In the genomic region with DNA sequence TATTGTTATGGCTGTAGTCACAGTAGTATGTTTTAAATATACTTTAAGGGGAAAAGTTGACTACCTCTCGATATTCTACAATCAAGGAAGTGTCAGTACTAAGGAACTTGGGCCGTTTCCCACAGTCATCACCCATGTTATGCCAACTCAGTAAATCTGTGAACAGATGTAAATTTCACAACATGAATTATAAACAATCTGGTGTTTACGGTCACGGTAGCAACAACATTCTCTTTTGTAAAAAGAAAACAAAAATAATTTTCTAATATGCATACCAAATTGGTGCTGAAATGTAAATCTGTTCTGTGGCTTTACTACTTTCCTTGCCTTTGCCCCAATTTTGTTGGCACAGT, we compare ENCODE assay signal across 8 cellular contexts. TPM values are rescaled to one million over a fixed set of nuclear protein-coding genes. Genes with fewer than 3 reads are reported as not detected.
DNase-seq lines count a peak whose midpoint lies in the region; ATAC-seq and TF ChIP-seq lines count a peak whose summit lies in the region.

No MANE protein-coding gene starts in this region.

- H3K4me1 ChIP-seq in GM23248 (ENCODE audit: insufficient read depth) (peaks cover 37% of the 10 kb centered on the region), gastrocnemius medialis (peaks cover 48 to 50% of the 10 kb centered on the region in 2 donors)

- peak overlapping the region; percentile 99 for H3K27ac Mint-ChIP-seq in T-helper 2 cell treated with Interferon-gamma antibody and Interleukin-4, amounts not matched to agents 5 μg/mL and 100 μg/mL, for 36 hours

- H3K4me2 ChIP-seq in GM23248 (ENCODE audit: unreplicated experiment): peak overlapping the region; percentile 100

- H3K9me3 ChIP-seq in GM23248 (ENCODE audit: low read depth) (no peaks in the 10 kb centered on the region), gastrocnemius medialis (no peaks in the 10 kb centered on the region)

- TF ChIP-seq POLR2A in gastrocnemius medialis (IDR thresholded peaks at IDR 0.05): no peak

- peaks cover 56% of the 10 kb centered on the region for H3K79me2 ChIP-seq in GM23248 (ENCODE audit: insufficient read depth)

- H3K27ac ChIP-seq in GM23248: peak overlapping the region; percentile 96
- peak overlapping the region; percentile 91 to 98 (median 97) for H3K27ac ChIP-seq in gastrocnemius medialis

- peaks cover 4% of the 10 kb centered on the region; the same call in 1 of the 2 replicates for H3K36me3 ChIP-seq in GM23248 (ENCODE audit: low read depth)
- no peaks in the 10 kb centered on the region for H3K36me3 ChIP-seq in gastrocnemius medialis

- H3K36me3 Mint-ChIP-seq in T-helper 2 cell treated with Interferon-gamma antibody and Interleukin-4, amounts not matched to agents 5 μg/mL and 100 μg/mL, for 36 hours (ENCODE audit: low read depth): peaks cover 15% of the 10 kb centered on the region

- H3K27me3 ChIP-seq in GM23248 (replicated peaks; ENCODE audit: insufficient read depth): no peaks in the 10 kb centered on the region
- no peaks in the 10 kb centered on the region for H3K27me3 ChIP-seq in gastrocnemius medialis

- peak overlapping the region; percentile 97 for H3K4me3 ChIP-seq in GM23248
- H3K4me3 ChIP-seq in foreskin fibroblast (ENCODE audit: low read depth in 1 of 2, low read length in 2 of 2): peak overlapping the region; percentile 62 to 91
- peak overlapping the region; percentile 70 to 89 (median 83) for H3K4me3 ChIP-seq in gastrocnemius medialis

- H3K9me3 Mint-ChIP-seq in T-helper 2 cell treated with Interferon-gamma antibody and Interleukin-4, amounts not matched to agents 5 μg/mL and 100 μg/mL, for 36 hours: no peaks in the 10 kb centered on the region

- H3K27me3 Mint-ChIP-seq in T-helper 2 cell treated with Interferon-gamma antibody and Interleukin-4, amounts not matched to agents 5 μg/mL and 100 μg/mL, for 36 hours (ENCODE audit: low read depth): peaks cover 6% of the 10 kb centered on the region

- H3K9me2 ChIP-seq in GM23248 (ENCODE audit: insufficient read depth): no peaks in the 10 kb centered on the region

- peaks cover 41% of the 10 kb centered on the region for H3K4me1 Mint-ChIP-seq in T-helper 2 cell treated with Interferon-gamma antibody and Interleukin-4, amounts not matched to agents 5 μg/mL and 100 μg/mL, for 36 hours (ENCODE audit: low read depth)

- WGBS in GM23248 (ENCODE audit: low coverage in 1 of 2, low lambda C conversion rate in 2 of 2, missing lambda C conversion rate in 2 of 2), 2 experiments: 1 to 4% methylated on average over 4 of the region's 4 CpGs

- TF ChIP-seq CTCF in foreskin fibroblast (IDR thresholded peaks at IDR 0.05; ENCODE audit: low read depth, low read length): no peak
- TF ChIP-seq CTCF in gastrocnemius medialis (IDR thresholded peaks at IDR 0.05 in 4 of 5, conservative IDR thresholded peaks at IDR 0.05 in 1 of 5): no peak

- H4K20me1 ChIP-seq in GM23248 (ENCODE audit: insufficient read depth): peaks cover 21% of the 10 kb centered on the region; the same call in 1 of the 2 replicates

- peak overlapping the region; percentile 99 for H3K4me3 Mint-ChIP-seq in T-helper 2 cell treated with Interferon-gamma antibody and Interleukin-4, amounts not matched to agents 5 μg/mL and 100 μg/mL, for 36 hours

- DNase-seq in GM23248 (peak; percentile 70), foreskin fibroblast (no peak), gastrocnemius medialis (no peak), GF-D8 (lab: John Stamatoyannopoulos, UW) (no peak), NCI-H2081 treated with DMSO at 0.1 percent for 48 hours (lab: John Stamatoyannopoulos, UW) (no peak), T1000 (lab: John Stamatoyannopoulos, UW) (no peak), NCI-H446 treated with DMSO at 0.1 percent for 48 hours (lab: John Stamatoyannopoulos, UW) (no peak)
- no peak for DNase-seq in T-helper 2 cell treated with Interferon-gamma antibody and Interleukin-4, amounts not matched to agents 5 μg/mL and 100 μg/mL, for 36 hours (ENCODE audit: low spot score)

- ATAC-seq in gastrocnemius medialis: peak; percentile 14 to 16

- peaks cover 19% of the 10 kb centered on the region for H3F3A ChIP-seq in GM23248 (ENCODE audit: insufficient read depth)

- in situ Hi-C loops in GM23248 (cut with MboI) (no loop called here), gastrocnemius medialis (cut with MboI; ENCODE audit: low sequenced_read_pairs in 4 of 4) (loop anchor here in 3 of 4 donors (10.0 to 25.0 kb wide), 4 partner anchors 207 to 632 kb away; a partner anchor contains a TSS)

- intact Hi-C loops in gastrocnemius medialis (cut with DNase I; ENCODE audit: low total_unique reads): loop anchor here (2.0 to 10.0 kb wide), 6 partner anchors 13 to 1131 kb away; a partner anchor contains a TSS

- peak overlapping the region; percentile 98 for H3K9ac ChIP-seq in GM23248

- peak overlapping the region; percentile 99 for H2AFZ ChIP-seq in GM23248

RNA-seq across cellular contexts. Expression of a gene that starts 1.2 kb away (rescaled TPM):
- total RNA-seq in GM23248 (2014; rRNA removed; shearing (Covaris generic)): 36.0 and 47.6 TPM in 2 replicates
- 126 and 131 TPM in 2 replicates for polyA plus RNA-seq in GM23248 (2016; fragmentation: Nextera tagmentation; extraction: Ambion mirVana)
- total RNA-seq in gastrocnemius medialis: 100 to 1,000 TPM in 2 of 4 donors, 10 to 100 TPM in 2; 76.6 to 168 (median 112) TPM
